Comparison of ENCODE assay signal across 10 cellular contexts in the genomic region with DNA sequence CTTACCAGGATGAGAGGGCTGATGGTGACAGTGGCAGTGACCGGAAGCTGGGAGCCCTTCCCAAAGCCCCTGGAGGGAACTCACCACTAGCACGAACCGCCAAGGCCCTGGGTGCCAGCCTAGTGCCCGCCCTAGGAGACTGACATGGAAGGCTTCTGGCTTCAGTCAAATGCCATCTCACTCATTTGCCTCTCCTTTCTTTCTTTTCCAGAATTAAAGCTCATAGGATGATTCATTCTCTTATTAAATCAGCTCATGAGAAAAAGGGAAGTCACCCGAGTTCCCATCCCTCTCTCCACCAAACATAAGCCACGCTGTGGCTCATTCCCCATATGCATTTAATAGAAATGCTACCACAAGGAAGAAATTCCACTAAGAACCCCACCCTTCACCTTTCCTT. TPM values are rescaled to one million over a fixed set of nuclear protein-coding genes. Genes with fewer than 3 reads are reported as not detected.
A peak's percentile ranks its signal among the peaks of the same experiment; 100 is the strongest.
DNase-seq lines count a peak whose midpoint lies in the region; ATAC-seq and TF ChIP-seq lines count a peak whose summit lies in the region.
"Had no signal": no experiment of that assay in that cellular context is flagged by ENCODE, and none has a peak within 500 bp of the region (broad histone marks: within the 10 kb centered on the region; RNA-seq: fewer than 3 reads in every experiment).

No MANE protein-coding gene starts in this region.

- intact Hi-C loops in posterior vena cava (cut with DNase I) (no loop called here), left colon (cut with DNase I, micrococcal nuclease) (no loop called here)

- peak; percentile 59 for DNase-seq in CD1c-positive myeloid dendritic cell (ENCODE audit: extremely low spot score)
- DNase-seq in OCI-M1 (lab: John Stamatoyannopoulos, UW) = peak; percentile 59
- DNase-seq in epithelial cell of esophagus (ENCODE audit: low read depth) = peak; percentile 28
- DNase-seq in posterior vena cava (ENCODE audit: low spot score) = peak; percentile 44
- DNase-seq in activated CD4-positive, alpha-beta memory T cell treated with anti-CD3 and anti-CD28 coated beads, Interleukin-2, amount 10 ng/mL, durations not matched to agents 7 days and 5 days = no peak
- DNase-seq in progenitor cell of endocrine pancreas (ENCODE audit: low spot score, unreplicated experiment) = no peak
- no peak for DNase-seq in left colon
- DNase-seq: naive thymus-derived CD8-positive, alpha-beta T cell; NCI-H524 treated with DMSO at 0.1 percent for 48 hours had no signal

- no peak overlapping the region for H3K4me3 Mint-ChIP-seq in activated CD4-positive, alpha-beta memory T cell treated with anti-CD3 and anti-CD28 coated beads, Interleukin-2, amount 10 ng/mL, durations not matched to agents 7 days and 5 days
- no peak overlapping the region for H3K4me3 Mint-ChIP-seq in progenitor cell of endocrine pancreas (ENCODE audit: low read depth)
- H3K4me3 Mint-ChIP-seq: naive thymus-derived CD8-positive, alpha-beta T cell had no signal

- peaks cover 25% of the 10 kb centered on the region for H3K4me1 Mint-ChIP-seq in activated CD4-positive, alpha-beta memory T cell treated with anti-CD3 and anti-CD28 coated beads, Interleukin-2, amount 10 ng/mL, durations not matched to agents 7 days and 5 days
- H3K4me1 Mint-ChIP-seq in progenitor cell of endocrine pancreas (ENCODE audit: low read depth) = peaks cover 22% of the 10 kb centered on the region

- ATAC-seq in GM18868 (IDR thresholded peaks at IDR 0.05; ENCODE audit: unreplicated experiment) (no peak), left colon (no peak)
- ATAC-seq: naive thymus-derived CD8-positive, alpha-beta T cell had no signal

- CTCF ChIA-PET in activated CD4-positive, alpha-beta memory T cell treated with anti-CD3 and anti-CD28 coated beads, Interleukin-2, amount 10 ng/mL, durations not matched to agents 7 days and 5 days (lab: Charles Lee) = interaction anchor here (1.6 kb wide), 1 partner anchor 50 kb away, joined by 4 read pairs; no protein-coding TSS in a partner anchor

- H3K27ac Mint-ChIP-seq in activated CD4-positive, alpha-beta memory T cell treated with anti-CD3 and anti-CD28 coated beads, Interleukin-2, amount 10 ng/mL, durations not matched to agents 7 days and 5 days = no peak overlapping the region
- no peak overlapping the region for H3K27ac Mint-ChIP-seq in progenitor cell of endocrine pancreas
- H3K27ac Mint-ChIP-seq: naive thymus-derived CD8-positive, alpha-beta T cell had no signal

- H3K36me3 Mint-ChIP-seq in activated CD4-positive, alpha-beta memory T cell treated with anti-CD3 and anti-CD28 coated beads, Interleukin-2, amount 10 ng/mL, durations not matched to agents 7 days and 5 days (ENCODE audit: low read depth) = no peaks in the 10 kb centered on the region
- no peaks in the 10 kb centered on the region for H3K36me3 Mint-ChIP-seq in progenitor cell of endocrine pancreas (ENCODE audit: insufficient read depth)
- H3K36me3 Mint-ChIP-seq: naive thymus-derived CD8-positive, alpha-beta T cell had no signal

- H3K4me3 ChIP-seq in epithelial cell of esophagus (ENCODE audit: low read length) = no peak overlapping the region

- POLR2A ChIA-PET in activated CD4-positive, alpha-beta memory T cell treated with anti-CD3 and anti-CD28 coated beads, Interleukin-2, amount 10 ng/mL, durations not matched to agents 7 days and 5 days (lab: Charles Lee) = no interaction called here

- TF ChIP-seq CTCF in epithelial cell of esophagus (IDR thresholded peaks at IDR 0.05; ENCODE audit: insufficient read depth, low read depth, low read length, missing control alignments) = no peak
- TF ChIP-seq CTCF in progenitor cell of endocrine pancreas (IDR thresholded peaks at IDR 0.05; ENCODE audit: unreplicated experiment) = no peak

- peaks cover 53% of the 10 kb centered on the region for H3K27me3 Mint-ChIP-seq in activated CD4-positive, alpha-beta memory T cell treated with anti-CD3 and anti-CD28 coated beads, Interleukin-2, amount 10 ng/mL, durations not matched to agents 7 days and 5 days
- H3K27me3 Mint-ChIP-seq in progenitor cell of endocrine pancreas = no peaks in the 10 kb centered on the region

- no peaks in the 10 kb centered on the region for H3K9me3 Mint-ChIP-seq in activated CD4-positive, alpha-beta memory T cell treated with anti-CD3 and anti-CD28 coated beads, Interleukin-2, amount 10 ng/mL, durations not matched to agents 7 days and 5 days
- no peaks in the 10 kb centered on the region for H3K9me3 Mint-ChIP-seq in progenitor cell of endocrine pancreas (ENCODE audit: low read depth)
- H3K9me3 Mint-ChIP-seq: naive thymus-derived CD8-positive, alpha-beta T cell had no signal

RNA-seq across cellular contexts. Expression of a gene that starts 12.1 kb away (rescaled TPM):
- total RNA-seq in posterior vena cava (10 to 100 TPM; 42.3 to 43.6 TPM), progenitor cell of endocrine pancreas (29.2 and 30.8 TPM in 2 replicates), left colon (10 to 100 TPM; 16.5 to 29.6 TPM)
- total RNA-seq in activated CD4-positive, alpha-beta memory T cell treated with anti-CD3 and anti-CD28 coated beads, Interleukin-2, amount 10 ng/mL, durations not matched to agents 7 days and 5 days = under 1 TPM in 1 of 2 experiments, not detected in 1; 0.25 TPM

RNA-seq across cellular contexts. Expression of a gene that starts 44.9 kb away (rescaled TPM):
- total RNA-seq in posterior vena cava (10 to 100 TPM; 56.1 to 61.8 TPM), progenitor cell of endocrine pancreas (103 and 110 TPM in 2 replicates), left colon (10 to 100 TPM; 38.9 to 53.3 TPM)
- 10 to 100 TPM; 44.6 to 46.6 TPM for total RNA-seq in activated CD4-positive, alpha-beta memory T cell treated with anti-CD3 and anti-CD28 coated beads, Interleukin-2, amount 10 ng/mL, durations not matched to agents 7 days and 5 days

Comparison
In these comparisons a context has a peak if more than half of its experiments do, and no peak if none do; other contexts are left out.
1. DNase-seq: peak in CD1c-positive myeloid dendritic cell (single experiment), OCI-M1 (single experiment), epithelial cell of esophagus (single experiment) and posterior vena cava (single experiment); none in activated CD4-positive, alpha-beta memory T cell treated with anti-CD3 and anti-CD28 coated beads, Interleukin-2, amount 10 ng/mL, durations not matched to agents 7 days and 5 days (single experiment), progenitor cell of endocrine pancreas (single experiment) and left colon (0 of 2).
2. RNA of a gene that starts 12.1 kb away (total RNA-seq): 42.3 to 43.6 TPM in posterior vena cava, 29.2 to 30.8 TPM in progenitor cell of endocrine pancreas and 16.5 to 29.6 TPM in left colon; 0.25 TPM in activated CD4-positive, alpha-beta memory T cell treated with anti-CD3 and anti-CD28 coated beads, Interleukin-2, amount 10 ng/mL, durations not matched to agents 7 days and 5 days; every median in the first group is over 10 times any median in the second.